9 cellular contexts compared by ENCODE assay signal in genomic region chr12:6792522-6793201, GRCh38. TPM values are rescaled to one million over a fixed set of nuclear protein-coding genes. Genes with fewer than 3 reads are reported as not detected.
DNase-seq lines count a peak whose midpoint lies in the region; ATAC-seq, FAIRE-seq and TF ChIP-seq lines count a peak whose summit lies in the region.
"Had no signal": no experiment of that assay in that cellular context is flagged by ENCODE, and none has a peak within 500 bp of the region (broad histone marks: within the 10 kb centered on the region; RNA-seq: fewer than 3 reads in every experiment).

No MANE protein-coding gene starts in this region.

- POLR2A ChIA-PET in Caco-2 (lab: Charles Lee): interaction anchor here (0.5 to 0.6 kb wide), 2 partner anchors 135 to 151 kb away, joined by 9 to 12 read pairs; partner anchors contain the start of gene C12orf57

- no peak overlapping the region for H3K4me3 ChIP-seq in Caco-2 (ENCODE audit: low read depth, low read length)

- H3K9me3 Mint-ChIP-seq in osteocyte (ENCODE audit: unreplicated experiment): no peaks in the 10 kb centered on the region
- peaks cover 11% of the 10 kb centered on the region for H3K9me3 Mint-ChIP-seq in Caco-2 (ENCODE audit: unreplicated experiment)

- DNase-seq in SKM-1 (lab: John Stamatoyannopoulos, UW; ENCODE audit: unreplicated experiment): peak; percentile 42
- DNase-seq in effector CD4-positive, alpha-beta T cell: peak; percentile 28
- DNase-seq in osteocyte (ENCODE audit: extremely low spot score, unreplicated experiment): no peak
- DNase-seq in GM12892 (ENCODE audit: insufficient read length): no peak
- DNase-seq in NCI-H128 (lab: John Stamatoyannopoulos, UW; ENCODE audit: unreplicated experiment): no peak
- no peak for DNase-seq in NCI-H2081 treated with DMSO at 0.1 percent for 48 hours (lab: John Stamatoyannopoulos, UW)
- DNase-seq in Caco-2: no peak

- H3K36me3 Mint-ChIP-seq in osteocyte (ENCODE audit: unreplicated experiment) (no peaks in the 10 kb centered on the region), Caco-2 (ENCODE audit: insufficient read depth, unreplicated experiment) (no peaks in the 10 kb centered on the region)

- H3K4me1 Mint-ChIP-seq in osteocyte (ENCODE audit: unreplicated experiment) (peaks cover 15% of the 10 kb centered on the region), Caco-2 (ENCODE audit: low read depth, unreplicated experiment) (peaks cover 20% of the 10 kb centered on the region)

- ATAC-seq in GM18868 (IDR thresholded peaks at IDR 0.05; ENCODE audit: unreplicated experiment): peak; percentile 50

- H3K27me3 Mint-ChIP-seq in osteocyte (ENCODE audit: unreplicated experiment): peaks cover 10% of the 10 kb centered on the region
- H3K27me3 Mint-ChIP-seq in Caco-2 (ENCODE audit: insufficient read depth, unreplicated experiment): no peaks in the 10 kb centered on the region

- FAIRE-seq in GM12892 (lab: Jason Lieb, UNC): no peak
- FAIRE-seq: bronchial epithelial cell had no signal

- no peaks in the 10 kb centered on the region for H3K27me3 ChIP-seq in Caco-2 (replicated peaks; ENCODE audit: control insufficient read depth, insufficient read depth, low read length)

- CTCF ChIA-PET in Caco-2 (lab: Charles Lee): interaction anchor here (0.7 to 0.9 kb wide), 2 partner anchors 13 to 94 kb away, joined by 3 read pairs; no protein-coding TSS in a partner anchor

- no peak for TF ChIP-seq CTCF in osteocyte (IDR thresholded peaks at IDR 0.05)
- TF ChIP-seq CTCF in Caco-2 (IDR thresholded peaks at IDR 0.05; ENCODE audit: insufficient read depth in 1 of 2, low read depth in 1 of 2, low read length in 1 of 2, severe bottlenecking in 1 of 2, unreplicated experiment in 1 of 2): no peak

- intact Hi-C loops in Caco-2 (cut with micrococcal nuclease; ENCODE audit: unreplicated experiment): no loop called here

- H3K4me3 Mint-ChIP-seq in osteocyte (ENCODE audit: unreplicated experiment) (no peak overlapping the region), Caco-2 (ENCODE audit: unreplicated experiment) (no peak overlapping the region)

- H3K9me3 ChIP-seq in Caco-2: no peaks in the 10 kb centered on the region

- BruUV-seq in Caco-2 (replicated peaks; lab: Mats Ljungman, UMichigan): no TSS peak

- no peaks in the 10 kb centered on the region for H3K36me3 ChIP-seq in Caco-2 (ENCODE audit: control insufficient read depth, insufficient read depth, low read length)

- peak overlapping the region; percentile 65 for H3K27ac Mint-ChIP-seq in osteocyte (ENCODE audit: unreplicated experiment)
- H3K27ac Mint-ChIP-seq in Caco-2 (ENCODE audit: unreplicated experiment): no peak overlapping the region

- no peaks in the 10 kb centered on the region for H3K4me1 ChIP-seq in Caco-2

- no peak for TF ChIP-seq POLR2A in GM12892 (IDR thresholded peaks at IDR 0.05; ENCODE audit: low read depth, low read length)

RNA-seq across cellular contexts. Expression of gene CD4, which starts 3.3 kb away (rescaled TPM):
- total RNA-seq in osteocyte: 0.60 and 0.62 TPM in 2 replicates
- polyA plus RNA-seq in GM12892 (2012; ENCODE audit: missing spikeins): not detected
- not detected in 2 replicates for total RNA-seq in Caco-2 (2022)
- total RNA-seq: bronchial epithelial cell had no signal

RNA-seq across cellular contexts. Expression of gene LAG3, which starts 20.3 kb away (rescaled TPM):
- total RNA-seq in osteocyte (1.1 and 2.5 TPM in 2 replicates), Caco-2 (2022) (1.9 and 3.2 TPM in 2 replicates)
- 0.74 TPM for polyA plus RNA-seq in GM12892 (2012; ENCODE audit: missing spikeins)
- total RNA-seq: bronchial epithelial cell had no signal

RNA-seq across cellular contexts. Expression of gene PTMS, which starts 26.5 kb away (rescaled TPM):
- total RNA-seq in osteocyte: 501 and 554 TPM in 2 replicates
- 29.4 TPM for polyA plus RNA-seq in GM12892 (2012; ENCODE audit: missing spikeins)
- total RNA-seq in Caco-2 (2022): 264 and 285 TPM in 2 replicates

RNA-seq across cellular contexts. Expression of gene GPR162, which starts 29.0 kb away (rescaled TPM):
- total RNA-seq in osteocyte: 11.5 and 12.0 TPM in 2 replicates
- polyA plus RNA-seq in GM12892 (2012; ENCODE audit: missing spikeins): not detected
- 0.81 and 1.2 TPM in 2 replicates for total RNA-seq in Caco-2 (2022)
- total RNA-seq: bronchial epithelial cell had no signal

RNA-seq across cellular contexts. Expression of gene P3H3, which starts 35.5 kb away (rescaled TPM):
- total RNA-seq in osteocyte (86.5 and 90.8 TPM in 2 replicates), Caco-2 (2022) (25.1 and 25.6 TPM in 2 replicates)
- polyA plus RNA-seq in GM12892 (2012; ENCODE audit: missing spikeins): not detected

Comparison
In these comparisons a context has a peak if more than half of its experiments do, and no peak if none do; other contexts are left out.
1. DNase-seq: peak in SKM-1 (single experiment) and effector CD4-positive, alpha-beta T cell (single experiment); none in osteocyte (single experiment), GM12892 (single experiment), NCI-H128 (single experiment), NCI-H2081 treated with DMSO at 0.1 percent for 48 hours (single experiment) and Caco-2 (0 of 2).